ENCODE assay signal across 16 cellular contexts in the genomic region with DNA sequence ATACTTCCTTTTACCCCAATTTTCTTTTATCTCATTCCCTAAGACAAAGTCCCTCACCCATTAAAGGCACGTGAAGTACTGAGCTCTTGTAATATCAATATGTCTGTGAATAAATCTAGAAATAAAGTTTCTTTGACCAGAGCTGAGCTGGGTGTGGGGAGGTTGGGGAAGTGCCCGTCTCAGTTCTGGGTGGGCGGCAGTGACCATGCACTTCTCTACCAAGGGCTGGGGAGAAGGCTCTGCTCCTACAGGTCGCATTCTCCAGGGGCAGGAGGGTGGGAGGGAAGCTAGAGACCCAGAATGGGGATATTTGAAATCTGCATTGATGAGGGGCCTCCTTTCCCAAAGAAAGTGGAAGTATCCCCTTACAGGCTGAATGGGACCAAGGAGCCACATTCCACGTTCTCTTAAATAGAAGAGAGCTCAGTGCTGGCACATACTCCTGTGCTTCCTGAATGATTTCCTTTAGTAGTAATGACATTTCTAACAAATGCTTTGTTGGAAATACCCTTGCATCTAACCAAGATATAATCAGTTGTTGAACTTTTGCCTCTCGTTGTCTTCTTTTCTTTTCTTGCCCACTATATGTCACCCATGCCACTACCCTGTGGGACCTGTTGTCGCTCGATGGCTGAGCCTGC. TPM values are rescaled to one million over a fixed set of nuclear protein-coding genes. Genes with fewer than 3 reads are reported as not detected.
DNase-seq lines count a peak whose midpoint lies in the region; ATAC-seq and TF ChIP-seq lines count a peak whose summit lies in the region.
"Had no signal": no experiment of that assay in that cellular context is flagged by ENCODE, and none has a peak within 500 bp of the region (broad histone marks: within the 10 kb centered on the region; RNA-seq: fewer than 3 reads in every experiment).

No MANE protein-coding gene starts in this region.

- intact Hi-C loops in esophagus muscularis mucosa (cut with DNase I), result no loop called here

- peaks cover 0 to 22% (median 5%) of the 10 kb centered on the region in 11 experiments; a peak in 13 of 22 replicates for H4K20me1 ChIP-seq in BLaER1 treated with 17β-estradiol and CSF1 and Interleukin-3, amounts not matched to agents 10 nM and 100 nM

- no peaks in the 10 kb centered on the region for H3K27me3 Mint-ChIP-seq in CD4-positive, CD25-positive, alpha-beta regulatory T cell
- no peaks in the 10 kb centered on the region for H3K27me3 Mint-ChIP-seq in nephron progenitor cell (ENCODE audit: low read depth, poor library complexity)
- H3K27me3 Mint-ChIP-seq: IgD-negative memory B cell had no signal

- no peaks in the 10 kb centered on the region for H3K9me3 Mint-ChIP-seq in CD4-positive, CD25-positive, alpha-beta regulatory T cell
- H3K9me3 Mint-ChIP-seq in nephron progenitor cell, result no peaks in the 10 kb centered on the region
- H3K9me3 Mint-ChIP-seq: H9, IgD-negative memory B cell had no signal

- H3K9ac ChIP-seq in BLaER1 treated with 17β-estradiol and CSF1 and Interleukin-3, amounts not matched to agents 10 nM and 100 nM, result peak overlapping the region in 5 of 11 experiments; percentile 12 to 54 (median 24); a peak in 4 of 22 replicates

- H3K4me1 Mint-ChIP-seq in CD4-positive, CD25-positive, alpha-beta regulatory T cell, result peaks cover 12 to 26% (median 16%) of the 10 kb centered on the region in 4 donors
- no peaks in the 10 kb centered on the region for H3K4me1 Mint-ChIP-seq in nephron progenitor cell
- H3K4me1 Mint-ChIP-seq: H9 had no signal

- no peak overlapping the region for H3K4me3 ChIP-seq in BLaER1 treated with 17β-estradiol and CSF1 and Interleukin-3, amounts not matched to agents 10 nM and 100 nM
- peak overlapping the region; percentile 32 for H3K4me3 ChIP-seq in CD4-positive, CD25-positive, alpha-beta regulatory T cell (ENCODE audit: low read depth, low read length)
- no peak overlapping the region for H3K4me3 ChIP-seq in esophagus muscularis mucosa

- 75% methylated on average over 8 of the region's 8 CpGs for WGBS in esophagus muscularis mucosa

- H3K4me1 ChIP-seq in BLaER1 treated with 17β-estradiol and CSF1 and Interleukin-3, amounts not matched to agents 10 nM and 100 nM, result peaks cover 21 to 40% (median 30%) of the 10 kb centered on the region in 10 experiments
- peaks cover 9% of the 10 kb centered on the region for H3K4me1 ChIP-seq in CD4-positive, CD25-positive, alpha-beta regulatory T cell (ENCODE audit: control insufficient read depth, insufficient read depth, low read length, poor library complexity, severe bottlenecking)
- H3K4me1 ChIP-seq in esophagus muscularis mucosa, result peaks cover 0 to 5% (median 0%) of the 10 kb centered on the region in 4 donors
- H3K4me1 ChIP-seq: BE2C had no signal

- TF ChIP-seq EP300 in esophagus muscularis mucosa (IDR thresholded peaks at IDR 0.05), result no peak

- DNase-seq in CD4-positive, CD25-positive, alpha-beta regulatory T cell, result no peak
- peak; percentile 56 for DNase-seq in dermis blood vessel endothelial cell
- DNase-seq in nephron progenitor cell, result no peak
- no peak for DNase-seq in NCI-H1694 treated with DMSO at 0.1 percent for 48 hours (lab: John Stamatoyannopoulos, UW)
- no peak for DNase-seq in esophagus muscularis mucosa (ENCODE audit: extremely low spot score)
- DNase-seq: BE2C, Caco-2, H9, NCI-H1417, NCI-H2029, NCI-H510A, SHP77 had no signal

- peak overlapping the region; percentile 38 to 80 (median 42) for H3K27ac Mint-ChIP-seq in CD4-positive, CD25-positive, alpha-beta regulatory T cell
- H3K27ac Mint-ChIP-seq in nephron progenitor cell, result peak overlapping the region; percentile 4
- H3K27ac Mint-ChIP-seq: H9 had no signal

- no peak for TF ChIP-seq POLR2A in esophagus muscularis mucosa (IDR thresholded peaks at IDR 0.05; ENCODE audit: low read depth)

- no peaks in the 10 kb centered on the region for H3K9me3 ChIP-seq in BLaER1 treated with 17β-estradiol and CSF1 and Interleukin-3, amounts not matched to agents 10 nM and 100 nM (replicated peaks in 1 of 11)
- H3K9me3 ChIP-seq in CD4-positive, CD25-positive, alpha-beta regulatory T cell (ENCODE audit: control insufficient read depth in 2 of 2, low read length in 2 of 2), result no peaks in the 10 kb centered on the region
- H3K9me3 ChIP-seq in esophagus muscularis mucosa, result no peaks in the 10 kb centered on the region
- H3K9me3 ChIP-seq: BE2C, Caco-2 had no signal

- no peaks in the 10 kb centered on the region for H3K27me3 ChIP-seq in BLaER1 treated with 17β-estradiol and CSF1 and Interleukin-3, amounts not matched to agents 10 nM and 100 nM
- H3K27me3 ChIP-seq in CD4-positive, CD25-positive, alpha-beta regulatory T cell (ENCODE audit: control insufficient read depth, insufficient read depth, low read length), result no peaks in the 10 kb centered on the region
- no peaks in the 10 kb centered on the region for H3K27me3 ChIP-seq in esophagus muscularis mucosa
- H3K27me3 ChIP-seq: BE2C had no signal

- peaks cover 86 to 100% (median 99%) of the 10 kb centered on the region in 11 experiments for H3K36me3 ChIP-seq in BLaER1 treated with 17β-estradiol and CSF1 and Interleukin-3, amounts not matched to agents 10 nM and 100 nM
- peaks cover 68% of the 10 kb centered on the region for H3K36me3 ChIP-seq in CD4-positive, CD25-positive, alpha-beta regulatory T cell (ENCODE audit: control insufficient read depth, insufficient read depth, low read length)
- H3K36me3 ChIP-seq in esophagus muscularis mucosa, result peaks cover 47 to 99% (median 90%) of the 10 kb centered on the region in 4 donors

- no peak for TF ChIP-seq CTCF in nephron progenitor cell (IDR thresholded peaks at IDR 0.05)
- TF ChIP-seq CTCF in esophagus muscularis mucosa (IDR thresholded peaks at IDR 0.05), result no peak

- peak overlapping the region in 1 of 4 donors; percentile 17 for H3K4me3 Mint-ChIP-seq in CD4-positive, CD25-positive, alpha-beta regulatory T cell
- H3K4me3 Mint-ChIP-seq in nephron progenitor cell, result no peak overlapping the region
- H3K4me3 Mint-ChIP-seq: H9, IgD-negative memory B cell had no signal

- ATAC-seq in CD4-positive, CD25-positive, alpha-beta regulatory T cell (ENCODE audit: low read depth in 2 of 2), result no peak
- ATAC-seq in HG03108 (IDR thresholded peaks at IDR 0.05; ENCODE audit: unreplicated experiment) (no peak), GM18511 (IDR thresholded peaks at IDR 0.05; ENCODE audit: unreplicated experiment) (no peak)

- peaks cover 23% of the 10 kb centered on the region for H3K36me3 Mint-ChIP-seq in CD4-positive, CD25-positive, alpha-beta regulatory T cell
- peaks cover 56% of the 10 kb centered on the region for H3K36me3 Mint-ChIP-seq in nephron progenitor cell (ENCODE audit: low read depth)

- peak overlapping the region in 10 of 11 experiments; percentile 36 to 79 (median 70); a peak in 14 of 22 replicates for H3K27ac ChIP-seq in BLaER1 treated with 17β-estradiol and CSF1 and Interleukin-3, amounts not matched to agents 10 nM and 100 nM
- H3K27ac ChIP-seq in CD4-positive, CD25-positive, alpha-beta regulatory T cell (ENCODE audit: insufficient read depth, low read length, poor library complexity, severe bottlenecking), result peak overlapping the region; percentile 11
- no peak overlapping the region for H3K27ac ChIP-seq in esophagus muscularis mucosa (replicated peaks in 1 of 4)

- H3K4me2 ChIP-seq in BLaER1 treated with 17β-estradiol and CSF1 and Interleukin-3, amounts not matched to agents 10 nM and 100 nM, result peak overlapping the region in 6 of 11 experiments; percentile 32 to 80 (median 70); a peak in 9 of 22 replicates

RNA-seq across cellular contexts. Expression of a gene that starts 16.1 kb away (rescaled TPM):
- 40.8 TPM for total RNA-seq in CD4-positive, CD25-positive, alpha-beta regulatory T cell
- polyA plus RNA-seq in CD4-positive, CD25-positive, alpha-beta regulatory T cell, result 100 to 1,000 TPM; 201 to 264 (median 223) TPM
- total RNA-seq in dermis blood vessel endothelial cell (49.0 and 85.8 TPM in 2 replicates), esophagus muscularis mucosa (10 to 100 TPM; 35.6 to 44.4 (median 39.6) TPM)

Comparison
In these comparisons a context has a peak if more than half of its experiments do, and no peak if none do; other contexts are left out.
1. H3K27ac ChIP-seq: peak in BLaER1 treated with 17β-estradiol and CSF1 and Interleukin-3, amounts not matched to agents 10 nM and 100 nM (10 of 11) and CD4-positive, CD25-positive, alpha-beta regulatory T cell (single experiment); none in esophagus muscularis mucosa (0 of 4).